ENCODE assay signal across 15 cellular contexts in genomic region chr17:45090711-45091110, GRCh38. TPM values are rescaled to one million over a fixed set of nuclear protein-coding genes. Genes with fewer than 3 reads are reported as not detected.
DNase-seq lines count a peak whose midpoint lies in the region; ATAC-seq, FAIRE-seq and TF ChIP-seq lines count a peak whose summit lies in the region.
"Had no signal": no experiment of that assay in that cellular context is flagged by ENCODE, and none has a peak within 500 bp of the region (broad histone marks: within the 10 kb centered on the region; RNA-seq: fewer than 3 reads in every experiment).

No MANE protein-coding gene starts in this region.

- H3K27ac ChIP-seq in GM23338 (ENCODE audit: low read depth), result no peak overlapping the region
- H3K27ac ChIP-seq in ascending aorta, result peak overlapping the region; percentile 76 to 87
- H3K27ac ChIP-seq in iPS-20b (ENCODE audit: low read length), result no peak overlapping the region
- no peak overlapping the region for H3K27ac ChIP-seq in colonic mucosa

- intact Hi-C loops in ascending aorta (cut with DNase I), result no loop called here
- intact Hi-C loops in activated T-helper 1 cell treated with anti-CD3 and anti-CD28 coated beads, Interleukin-12 subunit alpha, Interleukin-12 subunit beta, Interleukin-2, Interleukin-4 antibody, amounts not matched to agents 30 ng/mL and 10 ng/mL and 1 ng/mL, durations not matched to agents 14 hours and 24 hours and 36 hours (cut with micrococcal nuclease), result no loop called here
- intact Hi-C loops in colonic mucosa (cut with DNase I), result no loop called here

- H3K36me3 Mint-ChIP-seq in GM23338 (ENCODE audit: low read depth), result peaks cover 77% of the 10 kb centered on the region
- H3K36me3 Mint-ChIP-seq in stimulated activated memory B cell treated with anti-CD40 and anti-IgM and Interleukin-4, amounts not matched to agents 10 μg/mL and 1 μg/mL and 100 μg/mL, for 72 hours, result peaks cover 61% of the 10 kb centered on the region
- H3K36me3 Mint-ChIP-seq in activated T-helper 1 cell treated with anti-CD3 and anti-CD28 coated beads, Interleukin-12 subunit alpha, Interleukin-12 subunit beta, Interleukin-2, Interleukin-4 antibody, amounts not matched to agents 30 ng/mL and 10 ng/mL and 1 ng/mL, durations not matched to agents 14 hours and 24 hours and 36 hours (ENCODE audit: low read depth), result peaks cover 37% of the 10 kb centered on the region

- peaks cover 15% of the 10 kb centered on the region for H4K20me1 ChIP-seq in GM23338 (replicated peaks; ENCODE audit: insufficient read depth)

- FAIRE-seq in urothelium cell line (lab: Jason Lieb, UNC), result no peak

- no peak for TF ChIP-seq CTCF in GM23338 (conservative IDR thresholded peaks at IDR 0.05; ENCODE audit: low read depth in 2 of 2)
- TF ChIP-seq CTCF in ascending aorta (IDR thresholded peaks at IDR 0.05), result no peak
- TF ChIP-seq CTCF in colonic mucosa (IDR thresholded peaks at IDR 0.05), result no peak

- H3K4me3 ChIP-seq in GM23338, result no peak overlapping the region
- H3K4me3 ChIP-seq in ascending aorta, result no peak overlapping the region
- H3K4me3 ChIP-seq in iPS-20b (ENCODE audit: low read length), result peak overlapping the region; percentile 19; the same call in 1 of the 2 replicates
- no peak overlapping the region for H3K4me3 ChIP-seq in colonic mucosa
- H3K4me3 ChIP-seq: prostate gland had no signal

- H3K79me2 ChIP-seq in GM23338 (replicated peaks; ENCODE audit: insufficient read depth), result no peaks in the 10 kb centered on the region

- no peaks in the 10 kb centered on the region for H3K27me3 Mint-ChIP-seq in GM23338 (ENCODE audit: insufficient read depth, low read depth, poor library complexity)
- no peaks in the 10 kb centered on the region for H3K27me3 Mint-ChIP-seq in stimulated activated memory B cell treated with anti-CD40 and anti-IgM and Interleukin-4, amounts not matched to agents 10 μg/mL and 1 μg/mL and 100 μg/mL, for 72 hours
- H3K27me3 Mint-ChIP-seq in activated T-helper 1 cell treated with anti-CD3 and anti-CD28 coated beads, Interleukin-12 subunit alpha, Interleukin-12 subunit beta, Interleukin-2, Interleukin-4 antibody, amounts not matched to agents 30 ng/mL and 10 ng/mL and 1 ng/mL, durations not matched to agents 14 hours and 24 hours and 36 hours (ENCODE audit: insufficient read depth), result no peaks in the 10 kb centered on the region
- H3K27me3 Mint-ChIP-seq: CD4-positive, CD25-positive, alpha-beta regulatory T cell; T-helper 17 cell had no signal

- peak overlapping the region; percentile 43; the same call in 1 of the 2 replicates for H3K4me2 ChIP-seq in GM23338

- H3K9me3 Mint-ChIP-seq in GM23338, result no peaks in the 10 kb centered on the region
- no peaks in the 10 kb centered on the region for H3K9me3 Mint-ChIP-seq in stimulated activated memory B cell treated with anti-CD40 and anti-IgM and Interleukin-4, amounts not matched to agents 10 μg/mL and 1 μg/mL and 100 μg/mL, for 72 hours
- H3K9me3 Mint-ChIP-seq in activated T-helper 1 cell treated with anti-CD3 and anti-CD28 coated beads, Interleukin-12 subunit alpha, Interleukin-12 subunit beta, Interleukin-2, Interleukin-4 antibody, amounts not matched to agents 30 ng/mL and 10 ng/mL and 1 ng/mL, durations not matched to agents 14 hours and 24 hours and 36 hours, result no peaks in the 10 kb centered on the region
- H3K9me3 Mint-ChIP-seq: CD4-positive, CD25-positive, alpha-beta regulatory T cell had no signal

- H3K27me3 ChIP-seq in GM23338 (ENCODE audit: insufficient read depth) (no peaks in the 10 kb centered on the region), ascending aorta (no peaks in the 10 kb centered on the region), iPS-20b (ENCODE audit: insufficient read depth, low read length) (no peaks in the 10 kb centered on the region), colonic mucosa (no peaks in the 10 kb centered on the region)

- H3K27ac Mint-ChIP-seq in GM23338, result peak overlapping the region; percentile 61
- peak overlapping the region; percentile 35 for H3K27ac Mint-ChIP-seq in stimulated activated memory B cell treated with anti-CD40 and anti-IgM and Interleukin-4, amounts not matched to agents 10 μg/mL and 1 μg/mL and 100 μg/mL, for 72 hours
- H3K27ac Mint-ChIP-seq in activated T-helper 1 cell treated with anti-CD3 and anti-CD28 coated beads, Interleukin-12 subunit alpha, Interleukin-12 subunit beta, Interleukin-2, Interleukin-4 antibody, amounts not matched to agents 30 ng/mL and 10 ng/mL and 1 ng/mL, durations not matched to agents 14 hours and 24 hours and 36 hours, result no peak overlapping the region
- H3K27ac Mint-ChIP-seq: T-helper 17 cell had no signal

- H3K4me1 Mint-ChIP-seq in GM23338, result peaks cover 8% of the 10 kb centered on the region
- no peaks in the 10 kb centered on the region for H3K4me1 Mint-ChIP-seq in stimulated activated memory B cell treated with anti-CD40 and anti-IgM and Interleukin-4, amounts not matched to agents 10 μg/mL and 1 μg/mL and 100 μg/mL, for 72 hours
- no peaks in the 10 kb centered on the region for H3K4me1 Mint-ChIP-seq in activated T-helper 1 cell treated with anti-CD3 and anti-CD28 coated beads, Interleukin-12 subunit alpha, Interleukin-12 subunit beta, Interleukin-2, Interleukin-4 antibody, amounts not matched to agents 30 ng/mL and 10 ng/mL and 1 ng/mL, durations not matched to agents 14 hours and 24 hours and 36 hours (ENCODE audit: low read depth)

- no peak overlapping the region for H3K4me3 Mint-ChIP-seq in GM23338
- H3K4me3 Mint-ChIP-seq in stimulated activated memory B cell treated with anti-CD40 and anti-IgM and Interleukin-4, amounts not matched to agents 10 μg/mL and 1 μg/mL and 100 μg/mL, for 72 hours, result no peak overlapping the region
- H3K4me3 Mint-ChIP-seq in activated T-helper 1 cell treated with anti-CD3 and anti-CD28 coated beads, Interleukin-12 subunit alpha, Interleukin-12 subunit beta, Interleukin-2, Interleukin-4 antibody, amounts not matched to agents 30 ng/mL and 10 ng/mL and 1 ng/mL, durations not matched to agents 14 hours and 24 hours and 36 hours, result no peak overlapping the region
- H3K4me3 Mint-ChIP-seq: CD4-positive, CD25-positive, alpha-beta regulatory T cell; T-helper 17 cell had no signal

- H3K36me3 ChIP-seq in GM23338 (ENCODE audit: insufficient read depth), result peaks cover 40% of the 10 kb centered on the region
- peaks cover 44 to 68% of the 10 kb centered on the region in 2 donors for H3K36me3 ChIP-seq in ascending aorta
- H3K36me3 ChIP-seq in iPS-20b (ENCODE audit: insufficient read depth, low read depth, low read length), result peaks cover 89% of the 10 kb centered on the region
- no peaks in the 10 kb centered on the region for H3K36me3 ChIP-seq in colonic mucosa

- ATAC-seq in GM23338, result peak; percentile 91
- no peak for ATAC-seq in stimulated activated memory B cell treated with anti-CD40 and anti-IgM and Interleukin-4, amounts not matched to agents 10 μg/mL and 1 μg/mL and 100 μg/mL, for 72 hours
- ATAC-seq: T-helper 17 cell had no signal

- no peak overlapping the region for H2AFZ ChIP-seq in GM23338

- H3K4me1 ChIP-seq in GM23338 (ENCODE audit: insufficient read depth) (no peaks in the 10 kb centered on the region), ascending aorta (peaks cover 41 to 84% of the 10 kb centered on the region in 2 donors), iPS-20b (ENCODE audit: insufficient read depth, low read length) (peaks cover 4% of the 10 kb centered on the region), colonic mucosa (no peaks in the 10 kb centered on the region)

- no peaks in the 10 kb centered on the region for H3K9me3 ChIP-seq in ascending aorta
- H3K9me3 ChIP-seq in iPS-20b (ENCODE audit: insufficient read depth, low read depth, low read length), result no peaks in the 10 kb centered on the region
- no peaks in the 10 kb centered on the region for H3K9me3 ChIP-seq in colonic mucosa
- H3K9me3 ChIP-seq: prostate gland had no signal

- peak overlapping the region; percentile 17; the same call in 1 of the 2 replicates for H3K9ac ChIP-seq in iPS-20b (ENCODE audit: low read depth, low read length)
- no peak overlapping the region for H3K9ac ChIP-seq in colonic mucosa (ENCODE audit: low read depth in 2 of 2, low read length in 2 of 2)

- no peak for DNase-seq in GM23338 (ENCODE audit: low spot score)
- no peak for DNase-seq in ascending aorta (ENCODE audit: low spot score in 2 of 2)
- DNase-seq in activated T-helper 1 cell treated with anti-CD3 and anti-CD28 coated beads, Interleukin-12 subunit alpha, Interleukin-12 subunit beta, Interleukin-2, Interleukin-4 antibody, amounts not matched to agents 30 ng/mL and 10 ng/mL and 1 ng/mL, durations not matched to agents 14 hours and 24 hours and 36 hours (ENCODE audit: low spot score), result no peak
- DNase-seq in urothelium cell line (ENCODE audit: low spot score), result no peak
- DNase-seq in HPDE6-E6E7 (ENCODE audit: extremely low spot score), result no peak
- no peak for DNase-seq in colonic mucosa
- DNase-seq: activated CD4-positive, alpha-beta T cell treated with anti-CD3 and anti-CD28 coated beads for 4 hours; activated T-cell treated with anti-CD3 and anti-CD28 coated beads, Interleukin-2, amount 50 U/mL, for 48 hours; CD4-positive, CD25-positive, alpha-beta regulatory T cell; GDM1; NCI-H187; T-helper 17 cell had no signal

- peaks cover 4% of the 10 kb centered on the region; the same call in 1 of the 2 replicates for H3F3A ChIP-seq in GM23338 (replicated peaks; ENCODE audit: low read depth)

- H3K9me2 ChIP-seq in GM23338 (ENCODE audit: insufficient read depth), result no peaks in the 10 kb centered on the region

RNA-seq across cellular contexts. Expression of gene NMT1, which starts 29.6 kb away (rescaled TPM):
- total RNA-seq in GM23338 (2014; rRNA removed; shearing (Covaris generic)), result 80.9 and 95.6 TPM in 2 replicates
- 298 and 327 TPM in 2 replicates for polyA plus RNA-seq in GM23338 (2016; fragmentation: Nextera tagmentation; extraction: Ambion mirVana)
- total RNA-seq in ascending aorta, result 89.7 TPM
- 168 and 173 TPM in 2 replicates for total RNA-seq in activated T-helper 1 cell treated with anti-CD3 and anti-CD28 coated beads, Interleukin-12 subunit alpha, Interleukin-12 subunit beta, Interleukin-2, Interleukin-4 antibody, amounts not matched to agents 30 ng/mL and 10 ng/mL and 1 ng/mL, durations not matched to agents 14 hours and 24 hours and 36 hours
- total RNA-seq in colonic mucosa, result 100 to 1,000 TPM in 1 of 2 donors, 10 to 100 TPM in 1; 68.0 to 127 TPM

RNA-seq across cellular contexts. Expression of gene DCAKD, which starts 39.3 kb away (rescaled TPM):
- total RNA-seq in GM23338 (2014; rRNA removed; shearing (Covaris generic)), result 51.3 and 57.2 TPM in 2 replicates
- 23.7 and 28.7 TPM in 2 replicates for polyA plus RNA-seq in GM23338 (2016; fragmentation: Nextera tagmentation; extraction: Ambion mirVana)
- total RNA-seq in ascending aorta, result 5.0 TPM
- 24.0 and 24.9 TPM in 2 replicates for total RNA-seq in activated T-helper 1 cell treated with anti-CD3 and anti-CD28 coated beads, Interleukin-12 subunit alpha, Interleukin-12 subunit beta, Interleukin-2, Interleukin-4 antibody, amounts not matched to agents 30 ng/mL and 10 ng/mL and 1 ng/mL, durations not matched to agents 14 hours and 24 hours and 36 hours
- 10 to 100 TPM; 20.2 to 46.8 TPM for total RNA-seq in colonic mucosa

RNA-seq across cellular contexts. Expression of gene PLCD3, which starts 41.6 kb away (rescaled TPM):
- 15.9 and 32.1 TPM in 2 replicates for total RNA-seq in GM23338 (2014; rRNA removed; shearing (Covaris generic))
- 3.0 and 5.7 TPM in 2 replicates for polyA plus RNA-seq in GM23338 (2016; fragmentation: Nextera tagmentation; extraction: Ambion mirVana)
- total RNA-seq in ascending aorta (65.5 TPM), colonic mucosa (100 to 1,000 TPM; 300 to 312 TPM)
- 2.4 and 4.3 TPM in 2 replicates for total RNA-seq in activated T-helper 1 cell treated with anti-CD3 and anti-CD28 coated beads, Interleukin-12 subunit alpha, Interleukin-12 subunit beta, Interleukin-2, Interleukin-4 antibody, amounts not matched to agents 30 ng/mL and 10 ng/mL and 1 ng/mL, durations not matched to agents 14 hours and 24 hours and 36 hours

RNA-seq across cellular contexts. Expression of gene ACBD4, which starts 44.8 kb away (rescaled TPM):
- 5.1 and 6.7 TPM in 2 replicates for total RNA-seq in GM23338 (2014; rRNA removed; shearing (Covaris generic))
- 4.5 and 5.1 TPM in 2 replicates for polyA plus RNA-seq in GM23338 (2016; fragmentation: Nextera tagmentation; extraction: Ambion mirVana)
- 14.7 TPM for total RNA-seq in ascending aorta
- 11.3 and 12.5 TPM in 2 replicates for total RNA-seq in activated T-helper 1 cell treated with anti-CD3 and anti-CD28 coated beads, Interleukin-12 subunit alpha, Interleukin-12 subunit beta, Interleukin-2, Interleukin-4 antibody, amounts not matched to agents 30 ng/mL and 10 ng/mL and 1 ng/mL, durations not matched to agents 14 hours and 24 hours and 36 hours
- total RNA-seq in colonic mucosa, result 10 to 100 TPM; 13.0 to 16.6 TPM

RNA-seq across cellular contexts. Expression of gene HEXIM1, which starts 57.6 kb away (rescaled TPM):
- total RNA-seq in GM23338 (2014; rRNA removed; shearing (Covaris generic)), result 10.9 and 11.9 TPM in 2 replicates
- polyA plus RNA-seq in GM23338 (2016; fragmentation: Nextera tagmentation; extraction: Ambion mirVana), result 9.2 and 9.7 TPM in 2 replicates
- total RNA-seq in ascending aorta, result 23.7 TPM
- 65.9 and 67.9 TPM in 2 replicates for total RNA-seq in activated T-helper 1 cell treated with anti-CD3 and anti-CD28 coated beads, Interleukin-12 subunit alpha, Interleukin-12 subunit beta, Interleukin-2, Interleukin-4 antibody, amounts not matched to agents 30 ng/mL and 10 ng/mL and 1 ng/mL, durations not matched to agents 14 hours and 24 hours and 36 hours
- total RNA-seq in colonic mucosa, result 10 to 100 TPM; 37.0 to 38.4 TPM

Comparison
In these comparisons a context has a peak if more than half of its experiments do, and no peak if none do; other contexts are left out.
1. H3K27ac ChIP-seq: peak in ascending aorta (2 of 2); none in GM23338 (single experiment), iPS-20b (single experiment) and colonic mucosa (single experiment).